8 cellular contexts compared by ENCODE assay signal in genomic region chr3:13075318-13075717, GRCh38.
"Had no signal": no experiment of that assay in that cellular context is flagged by ENCODE, and none has a peak within 500 bp of the region (broad histone marks: within the 10 kb centered on the region; RNA-seq: fewer than 3 reads in every experiment).

No MANE protein-coding gene starts in this region.

- DNase-seq: activated CD4-positive, alpha-beta T cell treated with anti-CD3 and anti-CD28 coated beads for 4 hours; activated CD8-positive, alpha-beta memory T cell treated with anti-CD3 and anti-CD28 coated beads, Interleukin-2, amount 50 U/mL, for 48 hours; activated CD8-positive, alpha-beta T cell treated with anti-CD3 and anti-CD28 coated beads, Interleukin-2, amount 10 ng/mL, durations not matched to agents 7 days and 5 days; mesendoderm; pancreas; WERI-Rb-1 had no signal

- ATAC-seq: activated CD8-positive, alpha-beta T cell treated with anti-CD3 and anti-CD28 coated beads, Interleukin-2, amount 10 ng/mL, durations not matched to agents 7 days and 5 days; left lung had no signal

- H3K27ac ChIP-seq: left lung, pancreas, tibial artery, WERI-Rb-1 had no signal

- H3K27me3 ChIP-seq: pancreas had no signal

- H3K36me3 ChIP-seq: left lung, pancreas, tibial artery, WERI-Rb-1 had no signal

- H3K4me3 ChIP-seq: left lung, pancreas, tibial artery had no signal

- H3K9me3 ChIP-seq: left lung, pancreas, tibial artery had no signal
